8 cellular contexts compared by ENCODE assay signal in genomic region chr15:34366271-34367043, GRCh38. TPM values are rescaled to one million over a fixed set of nuclear protein-coding genes. Genes with fewer than 3 reads are reported as not detected.
DNase-seq lines count a peak whose midpoint lies in the region; ATAC-seq, FAIRE-seq and TF ChIP-seq lines count a peak whose summit lies in the region.

No MANE protein-coding gene starts in this region.

- CTCF ChIA-PET in activated CD4-positive, alpha-beta memory T cell treated with anti-CD3 and anti-CD28 coated beads, Interleukin-2, amount 10 ng/mL, durations not matched to agents 7 days and 5 days (lab: Charles Lee) = interaction anchor here (0.6 to 4.4 kb wide), 26 partner anchors 8 to 295 kb away, joined by 3 to 60 read pairs (median 6); partner anchors contain the start of genes EMC4, EMC7, GOLGA8A and GOLGA8B

- H3K4me1 Mint-ChIP-seq in activated CD4-positive, alpha-beta memory T cell treated with anti-CD3 and anti-CD28 coated beads, Interleukin-2, amount 10 ng/mL, durations not matched to agents 7 days and 5 days = peaks cover 53% of the 10 kb centered on the region
- H3K4me1 Mint-ChIP-seq in effector memory CD8-positive, alpha-beta T cell (ENCODE audit: low read depth in 2 of 2) = peaks cover 23 to 36% of the 10 kb centered on the region in 2 donors
- peaks cover 36% of the 10 kb centered on the region for H3K4me1 Mint-ChIP-seq in memory B cell

- 0 out of 2 replicates have a peak, but pooled peaks have one; percentile 21 for TF ChIP-seq POLR2A in H54 (IDR thresholded peaks at IDR 0.05; ENCODE audit: low read depth, low read length)

- H3K27ac Mint-ChIP-seq in activated CD4-positive, alpha-beta memory T cell treated with anti-CD3 and anti-CD28 coated beads, Interleukin-2, amount 10 ng/mL, durations not matched to agents 7 days and 5 days = peak overlapping the region; percentile 87
- H3K27ac Mint-ChIP-seq in effector memory CD8-positive, alpha-beta T cell = peak overlapping the region; percentile 39 to 95
- H3K27ac Mint-ChIP-seq in memory B cell = peak overlapping the region; percentile 84

- ATAC-seq in effector memory CD8-positive, alpha-beta T cell (replicated peaks) = no peak
- ATAC-seq in memory B cell (ENCODE audit: low read depth) = no peak
- no peak for ATAC-seq in HG02852 (IDR thresholded peaks at IDR 0.05; ENCODE audit: unreplicated experiment)

- peak in 10 of 14 donors; percentile 17 to 80 (median 42) for DNase-seq in C1 segment of cervical spinal cord (lab: John Stamatoyannopoulos, UW)
- DNase-seq in H54 (ENCODE audit: insufficient read length, low spot score) = peak; percentile 76
- peak; percentile 45 for DNase-seq in NCI-H510A treated with DMSO at 0.1 percent for 48 hours (lab: John Stamatoyannopoulos, UW)
- DNase-seq in activated CD4-positive, alpha-beta memory T cell treated with anti-CD3 and anti-CD28 coated beads, Interleukin-2, amount 10 ng/mL, durations not matched to agents 7 days and 5 days = peak; percentile 69
- peak; percentile 14 to 30 (median 20) for DNase-seq in effector memory CD8-positive, alpha-beta T cell
- DNase-seq in memory B cell (ENCODE audit: low spot score in 2 of 2) = no peak
- DNase-seq in stimulated activated CD8-positive, alpha-beta memory T cell treated with anti-CD3 and anti-CD28 coated beads, Interleukin-12 subunit alpha, Interleukin-12 subunit beta, amount 100 ng/mL, for 1 hour (ENCODE audit: low read depth) = peak; percentile 18

- no peaks in the 10 kb centered on the region for H3K9me3 Mint-ChIP-seq in activated CD4-positive, alpha-beta memory T cell treated with anti-CD3 and anti-CD28 coated beads, Interleukin-2, amount 10 ng/mL, durations not matched to agents 7 days and 5 days
- no peaks in the 10 kb centered on the region for H3K9me3 Mint-ChIP-seq in effector memory CD8-positive, alpha-beta T cell
- H3K9me3 Mint-ChIP-seq in memory B cell = peaks cover under 1% of the 10 kb centered on the region

- H3K4me3 Mint-ChIP-seq in activated CD4-positive, alpha-beta memory T cell treated with anti-CD3 and anti-CD28 coated beads, Interleukin-2, amount 10 ng/mL, durations not matched to agents 7 days and 5 days = peak overlapping the region; percentile 99
- peak overlapping the region; percentile 94 to 97 for H3K4me3 Mint-ChIP-seq in effector memory CD8-positive, alpha-beta T cell
- H3K4me3 Mint-ChIP-seq in memory B cell = peak overlapping the region; percentile 96

- H3K27me3 Mint-ChIP-seq in activated CD4-positive, alpha-beta memory T cell treated with anti-CD3 and anti-CD28 coated beads, Interleukin-2, amount 10 ng/mL, durations not matched to agents 7 days and 5 days = no peaks in the 10 kb centered on the region
- no peaks in the 10 kb centered on the region for H3K27me3 Mint-ChIP-seq in effector memory CD8-positive, alpha-beta T cell
- H3K27me3 Mint-ChIP-seq in memory B cell = no peaks in the 10 kb centered on the region

- FAIRE-seq in H54 (lab: Jason Lieb, UNC) = no peak

- POLR2A ChIA-PET in activated CD4-positive, alpha-beta memory T cell treated with anti-CD3 and anti-CD28 coated beads, Interleukin-2, amount 10 ng/mL, durations not matched to agents 7 days and 5 days (lab: Charles Lee) = interaction anchor here (0.9 to 4.4 kb wide), 23 partner anchors 8 to 622 kb away, joined by 3 to 92 read pairs (median 7); partner anchors contain the start of genes AVEN, EMC7, GOLGA8A and GOLGA8B

- peaks cover 31% of the 10 kb centered on the region for H3K36me3 Mint-ChIP-seq in activated CD4-positive, alpha-beta memory T cell treated with anti-CD3 and anti-CD28 coated beads, Interleukin-2, amount 10 ng/mL, durations not matched to agents 7 days and 5 days (ENCODE audit: low read depth)
- H3K36me3 Mint-ChIP-seq in effector memory CD8-positive, alpha-beta T cell (ENCODE audit: insufficient read depth) = peaks cover 15% of the 10 kb centered on the region
- peaks cover 8% of the 10 kb centered on the region for H3K36me3 Mint-ChIP-seq in memory B cell

RNA-seq across cellular contexts. Expression of gene LPCAT4, which starts 0.5 kb away (rescaled TPM):
- 100 to 1,000 TPM; 109 to 117 TPM for total RNA-seq in activated CD4-positive, alpha-beta memory T cell treated with anti-CD3 and anti-CD28 coated beads, Interleukin-2, amount 10 ng/mL, durations not matched to agents 7 days and 5 days

RNA-seq across cellular contexts. Expression of gene NUTM1, which starts 23.3 kb away (rescaled TPM):
- total RNA-seq in activated CD4-positive, alpha-beta memory T cell treated with anti-CD3 and anti-CD28 coated beads, Interleukin-2, amount 10 ng/mL, durations not matched to agents 7 days and 5 days = not detected

RNA-seq across cellular contexts. Expression of gene NOP10, which starts 23.5 kb away (rescaled TPM):
- 100 to 1,000 TPM; 170 to 183 TPM for total RNA-seq in activated CD4-positive, alpha-beta memory T cell treated with anti-CD3 and anti-CD28 coated beads, Interleukin-2, amount 10 ng/mL, durations not matched to agents 7 days and 5 days

RNA-seq across cellular contexts. Expression of gene SLC12A6, which starts 28.9 kb away (rescaled TPM):
- 10 to 100 TPM; 30.6 to 31.7 TPM for total RNA-seq in activated CD4-positive, alpha-beta memory T cell treated with anti-CD3 and anti-CD28 coated beads, Interleukin-2, amount 10 ng/mL, durations not matched to agents 7 days and 5 days

Comparison
In these comparisons a context has a peak if more than half of its experiments do, and no peak if none do; other contexts are left out.
1. DNase-seq: peak in C1 segment of cervical spinal cord (10 of 14), H54 (single experiment), NCI-H510A treated with DMSO at 0.1 percent for 48 hours (single experiment), activated CD4-positive, alpha-beta memory T cell treated with anti-CD3 and anti-CD28 coated beads, Interleukin-2, amount 10 ng/mL, durations not matched to agents 7 days and 5 days (single experiment), effector memory CD8-positive, alpha-beta T cell (3 of 3) and stimulated activated CD8-positive, alpha-beta memory T cell treated with anti-CD3 and anti-CD28 coated beads, Interleukin-12 subunit alpha, Interleukin-12 subunit beta, amount 100 ng/mL, for 1 hour (single experiment); none in memory B cell (0 of 2).
2. Peak in every context shown above with its lines, with median percentiles within 50 percentile points of each other: H3K27ac Mint-ChIP-seq and H3K4me3 Mint-ChIP-seq.